In genomic region chr2:237998530-237998929, GRCh38 we compare ENCODE assay signal across 8 cellular contexts. TPM values are rescaled to one million over a fixed set of nuclear protein-coding genes. Genes with fewer than 3 reads are reported as not detected.
DNase-seq lines count a peak whose midpoint lies in the region; ATAC-seq and TF ChIP-seq lines count a peak whose summit lies in the region.

No MANE protein-coding gene starts in this region.

- no peak overlapping the region for H3K27ac ChIP-seq in gastrocnemius medialis

- TF ChIP-seq CTCF in fibroblast of pulmonary artery (IDR thresholded peaks at IDR 0.05; ENCODE audit: low read length, missing control alignments): no peak
- no peak for TF ChIP-seq CTCF in gastrocnemius medialis (IDR thresholded peaks at IDR 0.05 in 4 of 5, conservative IDR thresholded peaks at IDR 0.05 in 1 of 5)

- no peak for TF ChIP-seq POLR2A in gastrocnemius medialis (IDR thresholded peaks at IDR 0.05)

- no peaks in the 10 kb centered on the region for H3K4me1 ChIP-seq in gastrocnemius medialis

- H3K36me3 ChIP-seq in gastrocnemius medialis: peaks cover 0 to 23% of the 10 kb centered on the region in 2 donors

- peak; percentile 72 for DNase-seq in H4 (ENCODE audit: low spot score)
- DNase-seq in NAMALWA (ENCODE audit: low spot score): peak; percentile 8
- DNase-seq in fibroblast of pulmonary artery (ENCODE audit: low read depth): peak; percentile 85
- DNase-seq in gastrocnemius medialis: no peak
- DNase-seq in HCEC 1CT: no peak
- DNase-seq in SKM-1 treated with dmso at 0.1 percent for 144 hours (lab: John Stamatoyannopoulos, UW; ENCODE audit: unreplicated experiment): no peak
- no peak for DNase-seq in mucosa of gallbladder (ENCODE audit: low spot score)

- intact Hi-C loops in gastrocnemius medialis (cut with DNase I; ENCODE audit: low total_unique reads): no loop called here

- H3K27me3 ChIP-seq in gastrocnemius medialis: no peaks in the 10 kb centered on the region

- in situ Hi-C loops in gastrocnemius medialis (cut with MboI; ENCODE audit: low sequenced_read_pairs in 4 of 4): no loop called here

- H3K9me3 ChIP-seq in gastrocnemius medialis: no peaks in the 10 kb centered on the region

- ATAC-seq in GM18517 (IDR thresholded peaks at IDR 0.05; ENCODE audit: unreplicated experiment) (peak; percentile 82), gastrocnemius medialis (no peak)

- peak overlapping the region; percentile 11 for H3K4me3 ChIP-seq in fibroblast of pulmonary artery (replicated peaks; ENCODE audit: low read depth, low read length)
- no peak overlapping the region for H3K4me3 ChIP-seq in gastrocnemius medialis

RNA-seq across cellular contexts. Expression of gene UBE2F, which starts 31.7 kb away (rescaled TPM):
- 94.2 and 98.5 TPM in 2 replicates for total RNA-seq in H4 (2014; rRNA removed; shearing (Covaris generic))
- total RNA-seq in gastrocnemius medialis (10 to 100 TPM; 67.3 to 97.3 (median 81.2) TPM), mucosa of gallbladder (48.5 TPM)

Comparison
In these comparisons a context has a peak if more than half of its experiments do, and no peak if none do; other contexts are left out.
1. DNase-seq: peak in H4 (single experiment), NAMALWA (single experiment) and fibroblast of pulmonary artery (single experiment); none in gastrocnemius medialis (0 of 2), HCEC 1CT (single experiment), SKM-1 treated with dmso at 0.1 percent for 144 hours (single experiment) and mucosa of gallbladder (single experiment).